1 cellular context compared by ENCODE assay signal in the genomic region with DNA sequence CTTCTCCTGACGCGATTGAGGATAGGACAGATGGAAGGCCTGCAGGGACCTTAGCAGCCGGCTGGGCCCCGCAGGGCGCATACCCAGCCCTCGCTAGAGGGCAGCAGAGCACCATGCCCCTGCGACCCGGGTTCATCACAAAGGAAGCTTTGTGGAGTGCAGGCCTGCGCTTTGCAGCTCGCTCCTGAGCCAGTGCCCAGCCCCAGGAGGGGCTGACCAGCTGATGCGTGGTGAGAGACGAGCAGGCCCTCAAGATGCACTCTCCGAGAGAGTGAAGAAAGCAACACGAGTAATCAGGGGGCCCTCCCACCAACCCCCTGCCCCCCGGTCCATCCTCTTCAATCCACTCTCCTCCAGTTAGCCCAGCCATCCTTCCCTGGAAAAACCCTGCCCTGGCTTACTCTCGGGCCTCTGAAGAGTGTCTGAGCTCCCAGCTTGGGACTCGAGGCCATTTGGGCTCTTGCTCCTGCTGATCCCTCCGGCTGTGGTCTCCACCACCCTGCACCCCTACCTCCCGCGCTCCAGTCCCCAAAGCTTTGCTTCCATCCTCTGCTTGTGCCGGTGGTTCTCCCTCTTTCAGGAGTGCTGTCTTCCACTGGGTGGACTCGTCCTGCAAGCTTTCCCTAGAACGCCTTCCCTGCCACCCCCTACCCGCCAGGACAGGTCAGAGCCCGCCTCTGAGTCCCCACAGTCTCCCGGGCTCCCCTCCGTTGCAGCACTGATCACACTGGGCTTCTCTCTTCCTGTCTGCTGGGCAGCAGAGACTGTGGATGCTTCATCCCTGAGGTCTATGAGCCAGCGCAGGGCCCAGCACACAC.
TF ChIP-seq lines count a peak whose summit lies in the region.

No MANE protein-coding gene starts in this region.

TF ChIP-seq in GM23338, 12 proteins besides CTCF, POLR2A, EP300 and RAD21 (continued from another document):
- no peak for TF ChIP-seq ZNF462 (CRISPR knock-in tag; IDR thresholded peaks at IDR 0.05)
TF ChIP-seq in GM23338: peak in this region for 0.
